Comparison of ENCODE assay signal across 2 cellular contexts in genomic region chr10:17617031-17617911, GRCh38.
A peak's percentile ranks its signal among the peaks of the same experiment; 100 is the strongest.
TF ChIP-seq lines count a peak whose summit lies in the region.

A gene with protein sequence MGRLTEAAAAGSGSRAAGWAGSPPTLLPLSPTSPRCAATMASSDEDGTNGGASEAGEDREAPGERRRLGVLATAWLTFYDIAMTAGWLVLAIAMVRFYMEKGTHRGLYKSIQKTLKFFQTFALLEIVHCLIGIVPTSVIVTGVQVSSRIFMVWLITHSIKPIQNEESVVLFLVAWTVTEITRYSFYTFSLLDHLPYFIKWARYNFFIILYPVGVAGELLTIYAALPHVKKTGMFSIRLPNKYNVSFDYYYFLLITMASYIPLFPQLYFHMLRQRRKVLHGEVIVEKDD (minus strand): TSS chr10:17617374. CDS start chr10:17617339, 35 bp downstream.

TF ChIP-seq in GM23338, 12 proteins besides CTCF, POLR2A, EP300 and RAD21 (continued from another document):
- TF ChIP-seq ZNF462 (CRISPR knock-in tag; IDR thresholded peaks at IDR 0.05): no peak
- TF ChIP-seq, protein P1, sequence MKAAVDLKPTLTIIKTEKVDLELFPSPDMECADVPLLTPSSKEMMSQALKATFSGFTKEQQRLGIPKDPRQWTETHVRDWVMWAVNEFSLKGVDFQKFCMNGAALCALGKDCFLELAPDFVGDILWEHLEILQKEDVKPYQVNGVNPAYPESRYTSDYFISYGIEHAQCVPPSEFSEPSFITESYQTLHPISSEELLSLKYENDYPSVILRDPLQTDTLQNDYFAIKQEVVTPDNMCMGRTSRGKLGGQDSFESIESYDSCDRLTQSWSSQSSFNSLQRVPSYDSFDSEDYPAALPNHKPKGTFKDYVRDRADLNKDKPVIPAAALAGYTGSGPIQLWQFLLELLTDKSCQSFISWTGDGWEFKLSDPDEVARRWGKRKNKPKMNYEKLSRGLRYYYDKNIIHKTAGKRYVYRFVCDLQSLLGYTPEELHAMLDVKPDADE (IDR thresholded peaks at IDR 0.05): 0 out of 2 replicates have a peak, but pooled peaks have one; percentile 37
- TF ChIP-seq ZNF114 (CRISPR knock-in tag; IDR thresholded peaks at IDR 0.05): no peak
- no peak for TF ChIP-seq ZNF331 (CRISPR knock-in tag; IDR thresholded peaks at IDR 0.05; ENCODE audit: low read depth)
- peak; percentile 9 for TF ChIP-seq REST (IDR thresholded peaks at IDR 0.05; ENCODE audit: unreplicated experiment)
- no peak for TF ChIP-seq NANOG (IDR thresholded peaks at IDR 0.05; ENCODE audit: borderline replicate concordance)

TF ChIP-seq in GM12878, 131 proteins besides CTCF, POLR2A, EP300 and RAD21 (continued from another document):
- TF ChIP-seq, protein P2, sequence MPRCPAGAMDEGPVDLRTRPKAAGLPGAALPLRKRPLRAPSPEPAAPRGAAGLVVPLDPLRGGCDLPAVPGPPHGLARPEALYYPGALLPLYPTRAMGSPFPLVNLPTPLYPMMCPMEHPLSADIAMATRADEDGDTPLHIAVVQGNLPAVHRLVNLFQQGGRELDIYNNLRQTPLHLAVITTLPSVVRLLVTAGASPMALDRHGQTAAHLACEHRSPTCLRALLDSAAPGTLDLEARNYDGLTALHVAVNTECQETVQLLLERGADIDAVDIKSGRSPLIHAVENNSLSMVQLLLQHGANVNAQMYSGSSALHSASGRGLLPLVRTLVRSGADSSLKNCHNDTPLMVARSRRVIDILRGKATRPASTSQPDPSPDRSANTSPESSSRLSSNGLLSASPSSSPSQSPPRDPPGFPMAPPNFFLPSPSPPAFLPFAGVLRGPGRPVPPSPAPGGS (IDR thresholded peaks at IDR 0.05; ENCODE audit: borderline replicate concordance, insufficient read depth, low read depth, low read length, poor library complexity, severe bottlenecking): no peak
- TF ChIP-seq MEF2B (IDR thresholded peaks at IDR 0.05; ENCODE audit: partially characterized antibody, poor library complexity, severe bottlenecking) (no peak), YBX1 (IDR thresholded peaks at IDR 0.05) (no peak), RB1 (IDR thresholded peaks at IDR 0.05; ENCODE audit: borderline replicate concordance) (no peak), PBX3 (IDR thresholded peaks at IDR 0.05; ENCODE audit: insufficient replicate concordance, low read depth, low read length) (no peak), EZH2 (IDR thresholded peaks at IDR 0.05; ENCODE audit: borderline replicate concordance, control insufficient read depth, low read depth, low read length) (no peak), CHD1 (IDR thresholded peaks at IDR 0.05; ENCODE audit: low read depth, low read length) (no peak)
